ENCODE assay signal across 24 cellular contexts in the genomic region with DNA sequence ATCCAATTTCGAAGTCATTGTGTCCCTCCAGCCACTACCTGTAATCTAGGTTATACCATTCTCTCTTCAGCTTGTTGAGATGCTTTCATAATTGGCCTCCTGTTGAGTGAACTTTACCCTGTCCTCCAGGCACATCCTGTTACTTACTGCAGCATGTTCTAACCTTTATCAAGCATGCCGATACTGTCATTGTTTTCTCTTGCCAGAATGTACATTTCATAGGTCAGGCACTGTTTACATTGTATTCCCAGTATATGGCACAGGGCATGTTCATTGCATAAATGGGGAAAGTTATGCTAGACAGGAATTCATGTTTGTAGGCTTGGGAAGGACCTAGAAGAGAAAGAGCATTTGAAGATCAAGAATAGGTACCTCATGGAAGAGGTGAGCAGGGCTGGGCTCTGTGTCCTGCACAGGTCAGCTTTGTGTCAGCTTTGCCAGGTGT. TPM values are rescaled to one million over a fixed set of nuclear protein-coding genes. Genes with fewer than 3 reads are reported as not detected.
DNase-seq lines count a peak whose midpoint lies in the region; ATAC-seq and TF ChIP-seq lines count a peak whose summit lies in the region.
"Had no signal": no experiment of that assay in that cellular context is flagged by ENCODE, and none has a peak within 500 bp of the region (broad histone marks: within the 10 kb centered on the region; RNA-seq: fewer than 3 reads in every experiment).

No MANE protein-coding gene starts in this region.

- H3K4me3 Mint-ChIP-seq in activated T-cell treated with anti-CD3 and anti-CD28 coated beads, Interleukin-2, amount 50 U/mL, for 24 hours: no peak overlapping the region
- H3K4me3 Mint-ChIP-seq: activated CD4-positive, alpha-beta memory T cell treated with anti-CD3 and anti-CD28 coated beads, Interleukin-2, amount 10 ng/mL, durations not matched to agents 7 days and 5 days; CD4-positive, CD25-positive, alpha-beta regulatory T cell; naive thymus-derived CD8-positive, alpha-beta T cell; stimulated activated effector memory CD8-positive, alpha-beta T cell treated with anti-CD3 and anti-CD28 coated beads, Interleukin-12 subunit alpha, Interleukin-12 subunit beta, amount 100 ng/mL, for 72 hours had no signal

- no peaks in the 10 kb centered on the region for H3K9me3 Mint-ChIP-seq in activated T-cell treated with anti-CD3 and anti-CD28 coated beads, Interleukin-2, amount 50 U/mL, for 24 hours
- H3K9me3 Mint-ChIP-seq: activated CD4-positive, alpha-beta memory T cell treated with anti-CD3 and anti-CD28 coated beads, Interleukin-2, amount 10 ng/mL, durations not matched to agents 7 days and 5 days; CD4-positive, CD25-positive, alpha-beta regulatory T cell; naive thymus-derived CD8-positive, alpha-beta T cell; stimulated activated effector memory CD8-positive, alpha-beta T cell treated with anti-CD3 and anti-CD28 coated beads, Interleukin-12 subunit alpha, Interleukin-12 subunit beta, amount 100 ng/mL, for 72 hours had no signal

- H3K27me3 ChIP-seq in liver (ENCODE audit: control insufficient read depth in 4 of 4, insufficient read depth in 4 of 4, low read length in 3 of 4): no peaks in the 10 kb centered on the region
- no peaks in the 10 kb centered on the region for H3K27me3 ChIP-seq in right atrium auricular region
- H3K27me3 ChIP-seq: dorsolateral prefrontal cortex had no signal

- peak; percentile 26 for DNase-seq in COLO668 (lab: John Stamatoyannopoulos, UW; ENCODE audit: unreplicated experiment)
- DNase-seq in HuH-7.5 (ENCODE audit: low spot score): peak; percentile 42
- no peak for DNase-seq in right atrium auricular region (ENCODE audit: low spot score)
- no peak for DNase-seq in NCI-H2081 treated with DMSO at 0.1 percent for 48 hours (lab: John Stamatoyannopoulos, UW)
- DNase-seq in activated T-cell treated with anti-CD3 and anti-CD28 coated beads, Interleukin-2, amount 50 U/mL, for 24 hours: no peak
- DNase-seq: activated CD4-positive, alpha-beta memory T cell treated with anti-CD3 and anti-CD28 coated beads, Interleukin-2, amount 10 ng/mL, durations not matched to agents 7 days and 5 days; activated CD4-positive, CD25-positive, alpha-beta regulatory T cell; activated gamma-delta T cell treated with Interleukin-2 at 50 U/mL for 16 hours; activated T-cell treated with anti-CD3 and anti-CD28 coated beads for 4 hours; amniotic stem cell; CD4-positive, CD25-positive, alpha-beta regulatory T cell; dorsolateral prefrontal cortex; GM23248; hypothalamus; naive thymus-derived CD8-positive, alpha-beta T cell; NCI-H1930; NCI-H526 treated with DMSO at 0.1 percent for 48 hours had no signal

- 20% methylated on average over 2 of the region's 2 CpGs for WGBS in liver

- H3K36me3 Mint-ChIP-seq in activated T-cell treated with anti-CD3 and anti-CD28 coated beads, Interleukin-2, amount 50 U/mL, for 24 hours (ENCODE audit: low read depth): no peaks in the 10 kb centered on the region
- H3K36me3 Mint-ChIP-seq: CD4-positive, CD25-positive, alpha-beta regulatory T cell; stimulated activated effector memory CD8-positive, alpha-beta T cell treated with anti-CD3 and anti-CD28 coated beads, Interleukin-12 subunit alpha, Interleukin-12 subunit beta, amount 100 ng/mL, for 72 hours had no signal

- peaks cover 1% of the 10 kb centered on the region for H3K27me3 Mint-ChIP-seq in activated T-cell treated with anti-CD3 and anti-CD28 coated beads, Interleukin-2, amount 50 U/mL, for 24 hours
- H3K27me3 Mint-ChIP-seq: CD4-positive, CD25-positive, alpha-beta regulatory T cell had no signal

- H3K4me1 Mint-ChIP-seq in activated T-cell treated with anti-CD3 and anti-CD28 coated beads, Interleukin-2, amount 50 U/mL, for 24 hours (ENCODE audit: low read depth): no peaks in the 10 kb centered on the region
- H3K4me1 Mint-ChIP-seq: activated CD4-positive, alpha-beta memory T cell treated with anti-CD3 and anti-CD28 coated beads, Interleukin-2, amount 10 ng/mL, durations not matched to agents 7 days and 5 days; CD4-positive, CD25-positive, alpha-beta regulatory T cell; naive thymus-derived CD8-positive, alpha-beta T cell; stimulated activated effector memory CD8-positive, alpha-beta T cell treated with anti-CD3 and anti-CD28 coated beads, Interleukin-12 subunit alpha, Interleukin-12 subunit beta, amount 100 ng/mL, for 72 hours had no signal

- H3K4me3 ChIP-seq in liver (ENCODE audit: low read depth in 1 of 3, low read length in 3 of 3) (no peak overlapping the region), right atrium auricular region (no peak overlapping the region)
- H3K4me3 ChIP-seq: dorsolateral prefrontal cortex, GM12878, GM23248, K562, thoracic aorta had no signal

- no peak for ATAC-seq in HG02885 (IDR thresholded peaks at IDR 0.05; ENCODE audit: poor library complexity, unreplicated experiment)
- ATAC-seq: GM12878; K562; naive thymus-derived CD8-positive, alpha-beta T cell; stimulated activated effector memory CD8-positive, alpha-beta T cell treated with anti-CD3 and anti-CD28 coated beads, Interleukin-12 subunit alpha, Interleukin-12 subunit beta, amount 100 ng/mL, for 72 hours had no signal

- H3K27ac Mint-ChIP-seq in activated T-cell treated with anti-CD3 and anti-CD28 coated beads, Interleukin-2, amount 50 U/mL, for 24 hours: no peak overlapping the region
- H3K27ac Mint-ChIP-seq: activated CD4-positive, alpha-beta memory T cell treated with anti-CD3 and anti-CD28 coated beads, Interleukin-2, amount 10 ng/mL, durations not matched to agents 7 days and 5 days; CD4-positive, CD25-positive, alpha-beta regulatory T cell; naive thymus-derived CD8-positive, alpha-beta T cell; stimulated activated effector memory CD8-positive, alpha-beta T cell treated with anti-CD3 and anti-CD28 coated beads, Interleukin-12 subunit alpha, Interleukin-12 subunit beta, amount 100 ng/mL, for 72 hours had no signal

- H3K27ac ChIP-seq in VCaP (peak overlapping the region; percentile 34), liver (ENCODE audit: low read depth in 1 of 2, low read length in 2 of 2) (peak overlapping the region; percentile 80 to 87), right atrium auricular region (no peak overlapping the region)
- H3K27ac ChIP-seq: GM23248, thoracic aorta had no signal

- TF ChIP-seq CTCF in VCaP (conservative IDR thresholded peaks at IDR 0.05) (no peak), liver (IDR thresholded peaks at IDR 0.05; ENCODE audit: low read depth, low read length, missing input control) (no peak), right atrium auricular region (IDR thresholded peaks at IDR 0.05) (no peak)

- no peaks in the 10 kb centered on the region for H3K36me3 ChIP-seq in liver (ENCODE audit: control insufficient read depth in 4 of 4, insufficient read depth in 3 of 4, low read depth in 1 of 4, low read length in 3 of 4)
- no peaks in the 10 kb centered on the region for H3K36me3 ChIP-seq in right atrium auricular region
- H3K36me3 ChIP-seq: thoracic aorta had no signal

- peak; percentile 37 to 64 for TF ChIP-seq RAD21 in liver (IDR thresholded peaks at IDR 0.05)

- no peaks in the 10 kb centered on the region for H3K9me3 ChIP-seq in liver (ENCODE audit: control insufficient read depth in 4 of 4, low read length in 3 of 4)
- H3K9me3 ChIP-seq in right atrium auricular region: no peaks in the 10 kb centered on the region
- H3K9me3 ChIP-seq: thoracic aorta had no signal

- no peak overlapping the region for H3K9ac ChIP-seq in liver (ENCODE audit: low read depth in 1 of 2, low read length in 2 of 2)
- H3K9ac ChIP-seq: GM23248 had no signal

- H3K4me1 ChIP-seq in liver (ENCODE audit: control insufficient read depth in 4 of 4, insufficient read depth in 4 of 4, low read length in 3 of 4) (peaks cover 3 to 47% (median 20%) of the 10 kb centered on the region in 4 donors), right atrium auricular region (no peaks in the 10 kb centered on the region)

TF ChIP-seq in liver, 16 proteins besides CTCF, POLR2A, EP300 and RAD21 (continues in another document):
- peak; percentile 68 for TF ChIP-seq YY1 (IDR thresholded peaks at IDR 0.05)
- TF ChIP-seq GABPA (IDR thresholded peaks at IDR 0.05 in 1 of 2, conservative IDR thresholded peaks at IDR 0.05 in 1 of 2): peak in 1 of 2 donors; percentile 56
- TF ChIP-seq RXRA (IDR thresholded peaks at IDR 0.05): peak; percentile 86 to 94
- TF ChIP-seq HNF4G (IDR thresholded peaks at IDR 0.05): peak; percentile 93
- TF ChIP-seq, protein P1, sequence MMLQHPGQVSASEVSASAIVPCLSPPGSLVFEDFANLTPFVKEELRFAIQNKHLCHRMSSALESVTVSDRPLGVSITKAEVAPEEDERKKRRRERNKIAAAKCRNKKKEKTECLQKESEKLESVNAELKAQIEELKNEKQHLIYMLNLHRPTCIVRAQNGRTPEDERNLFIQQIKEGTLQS (IDR thresholded peaks at IDR 0.05): peak; percentile 81
- TF ChIP-seq, protein P2, sequence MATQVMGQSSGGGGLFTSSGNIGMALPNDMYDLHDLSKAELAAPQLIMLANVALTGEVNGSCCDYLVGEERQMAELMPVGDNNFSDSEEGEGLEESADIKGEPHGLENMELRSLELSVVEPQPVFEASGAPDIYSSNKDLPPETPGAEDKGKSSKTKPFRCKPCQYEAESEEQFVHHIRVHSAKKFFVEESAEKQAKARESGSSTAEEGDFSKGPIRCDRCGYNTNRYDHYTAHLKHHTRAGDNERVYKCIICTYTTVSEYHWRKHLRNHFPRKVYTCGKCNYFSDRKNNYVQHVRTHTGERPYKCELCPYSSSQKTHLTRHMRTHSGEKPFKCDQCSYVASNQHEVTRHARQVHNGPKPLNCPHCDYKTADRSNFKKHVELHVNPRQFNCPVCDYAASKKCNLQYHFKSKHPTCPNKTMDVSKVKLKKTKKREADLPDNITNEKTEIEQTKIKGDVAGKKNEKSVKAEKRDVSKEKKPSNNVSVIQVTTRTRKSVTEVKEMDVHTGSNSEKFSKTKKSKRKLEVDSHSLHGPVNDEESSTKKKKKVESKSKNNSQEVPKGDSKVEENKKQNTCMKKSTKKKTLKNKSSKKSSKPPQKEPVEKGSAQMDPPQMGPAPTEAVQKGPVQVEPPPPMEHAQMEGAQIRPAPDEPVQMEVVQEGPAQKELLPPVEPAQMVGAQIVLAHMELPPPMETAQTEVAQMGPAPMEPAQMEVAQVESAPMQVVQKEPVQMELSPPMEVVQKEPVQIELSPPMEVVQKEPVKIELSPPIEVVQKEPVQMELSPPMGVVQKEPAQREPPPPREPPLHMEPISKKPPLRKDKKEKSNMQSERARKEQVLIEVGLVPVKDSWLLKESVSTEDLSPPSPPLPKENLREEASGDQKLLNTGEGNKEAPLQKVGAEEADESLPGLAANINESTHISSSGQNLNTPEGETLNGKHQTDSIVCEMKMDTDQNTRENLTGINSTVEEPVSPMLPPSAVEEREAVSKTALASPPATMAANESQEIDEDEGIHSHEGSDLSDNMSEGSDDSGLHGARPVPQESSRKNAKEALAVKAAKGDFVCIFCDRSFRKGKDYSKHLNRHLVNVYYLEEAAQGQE (IDR thresholded peaks at IDR 0.05): no peak
- peak; percentile 72 to 86 for TF ChIP-seq JUND (IDR thresholded peaks at IDR 0.05)
- TF ChIP-seq, protein P3, sequence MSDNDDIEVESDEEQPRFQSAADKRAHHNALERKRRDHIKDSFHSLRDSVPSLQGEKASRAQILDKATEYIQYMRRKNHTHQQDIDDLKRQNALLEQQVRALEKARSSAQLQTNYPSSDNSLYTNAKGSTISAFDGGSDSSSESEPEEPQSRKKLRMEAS (IDR thresholded peaks at IDR 0.05): peak; percentile 92

RNA-seq across cellular contexts. Expression of gene CXADR, which starts 10.2 kb away (rescaled TPM):
- total RNA-seq in liver: 10 to 100 TPM; 26.8 to 46.4 TPM
- 10 to 100 TPM in 1 of 2 donors, 1 to 10 TPM in 1; 8.5 to 26.3 TPM for polyA plus RNA-seq in liver
- 10 to 100 TPM; 25.8 to 28.8 TPM for total RNA-seq in right atrium auricular region
- total RNA-seq: GM23248 had no signal

Comparison
In these comparisons a context has a peak if more than half of its experiments do, and no peak if none do; other contexts are left out.
1. DNase-seq: peak in COLO668 (single experiment) and HuH-7.5 (single experiment); none in right atrium auricular region (single experiment), NCI-H2081 treated with DMSO at 0.1 percent for 48 hours (single experiment) and activated T-cell treated with anti-CD3 and anti-CD28 coated beads, Interleukin-2, amount 50 U/mL, for 24 hours (single experiment).
2. H3K27ac ChIP-seq: peak in VCaP (single experiment) and liver (2 of 2); none in right atrium auricular region (0 of 2).